In the genomic region with DNA sequence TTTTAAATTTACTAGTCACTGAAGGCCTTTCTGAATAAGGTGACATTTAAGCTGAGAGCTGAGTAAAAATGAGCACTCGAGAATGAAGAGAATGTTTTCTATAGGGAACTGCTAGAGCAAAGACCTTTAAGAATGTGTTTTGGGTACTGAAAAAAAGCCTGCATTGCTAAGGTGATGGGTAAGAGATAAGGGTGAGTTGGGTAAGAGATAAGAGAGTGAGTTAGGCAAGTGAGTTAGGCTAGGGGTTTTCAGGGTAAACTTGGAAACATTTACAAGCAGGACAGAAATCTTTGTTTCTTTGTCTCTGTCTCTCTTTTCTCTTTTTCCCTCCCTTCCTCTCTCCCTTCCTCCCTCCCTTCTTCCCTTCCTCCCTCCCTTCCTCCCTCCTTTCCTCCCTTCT, we compare ENCODE assay signal across 14 cellular contexts. TPM values are rescaled to one million over a fixed set of nuclear protein-coding genes. Genes with fewer than 3 reads are reported as not detected.
DNase-seq lines count a peak whose midpoint lies in the region; ATAC-seq and TF ChIP-seq lines count a peak whose summit lies in the region.
"Had no signal": no experiment of that assay in that cellular context is flagged by ENCODE, and none has a peak within 500 bp of the region (broad histone marks: within the 10 kb centered on the region; RNA-seq: fewer than 3 reads in every experiment).

No MANE protein-coding gene starts in this region.

- H3K4me3 ChIP-seq in fibroblast of the aortic adventitia (ENCODE audit: low read depth, low read length), result no peak overlapping the region
- no peak overlapping the region for H3K4me3 ChIP-seq in subcutaneous abdominal adipose tissue (ENCODE audit: low read depth in 1 of 5, low read length in 5 of 5)
- H3K4me3 ChIP-seq: dorsolateral prefrontal cortex, left lung had no signal

- peaks cover 0 to 75% (median 56%) of the 10 kb centered on the region in 5 donors for H3K4me1 ChIP-seq in subcutaneous abdominal adipose tissue (ENCODE audit: control insufficient read depth in 5 of 5, insufficient read depth in 5 of 5, low read length in 5 of 5)

- CTCF ChIA-PET in CD4-positive, alpha-beta T cell (lab: Charles Lee), result no interaction called here

- H3K4me3 Mint-ChIP-seq in CD4-positive, alpha-beta T cell, result no peak overlapping the region

- no peaks in the 10 kb centered on the region for H3K27me3 ChIP-seq in subcutaneous abdominal adipose tissue (ENCODE audit: control insufficient read depth in 5 of 5, insufficient read depth in 4 of 5, low read length in 5 of 5)
- no peaks in the 10 kb centered on the region for H3K27me3 ChIP-seq in CD4-positive, alpha-beta T cell (ENCODE audit: control insufficient read depth, insufficient read depth, low read length)
- H3K27me3 ChIP-seq: dorsolateral prefrontal cortex, left lung had no signal

- ATAC-seq in activated naive CD4-positive, alpha-beta T cell treated with anti-CD3 and anti-CD28 coated beads, Interleukin-2, amount 50 U/mL, for 72 hours, result peak in 1 of 2 donors; percentile 53
- ATAC-seq in CD4-positive, alpha-beta T cell (ENCODE audit: poor library complexity), result no peak
- ATAC-seq: left lung had no signal

- DNase-seq in activated naive CD4-positive, alpha-beta T cell treated with anti-CD3 and anti-CD28 coated beads, Interleukin-2, amount 50 U/mL, for 72 hours (ENCODE audit: low spot score in 2 of 2), result no peak
- no peak for DNase-seq in activated naive CD4-positive, alpha-beta T cell (lab: John Stamatoyannopoulos, UW)
- DNase-seq in OCI-M1 (lab: John Stamatoyannopoulos, UW) (peak; percentile 27), fibroblast of the aortic adventitia (ENCODE audit: low read depth) (peak; percentile 45), GM19240 (ENCODE audit: insufficient read length, low spot score) (no peak), DMS153 (lab: John Stamatoyannopoulos, UW) (no peak)
- no peak for DNase-seq in CD4-positive, alpha-beta T cell
- DNase-seq: activated CD4-positive, alpha-beta T cell treated with anti-CD3 and anti-CD28 coated beads, Interleukin-2, amount 50 U/mL, for 1 hour; activated gamma-delta T cell; dorsolateral prefrontal cortex; MV-4-11; NCI-H748 treated with DMSO at 0.1 percent for 48 hours had no signal

- no peaks in the 10 kb centered on the region for H3K36me3 ChIP-seq in subcutaneous abdominal adipose tissue (ENCODE audit: control insufficient read depth in 5 of 5, insufficient read depth in 5 of 5, low read length in 5 of 5)
- H3K36me3 ChIP-seq: left lung had no signal

- H3K27ac Mint-ChIP-seq in activated naive CD4-positive, alpha-beta T cell treated with anti-CD3 and anti-CD28 coated beads, Interleukin-2, amount 50 U/mL, for 72 hours, result peak overlapping the region; percentile 10 to 39
- no peak overlapping the region for H3K27ac Mint-ChIP-seq in CD4-positive, alpha-beta T cell

- H3K27ac ChIP-seq in subcutaneous abdominal adipose tissue (ENCODE audit: low read depth, low read length), result peak overlapping the region; percentile 13
- no peak overlapping the region for H3K27ac ChIP-seq in CD4-positive, alpha-beta T cell (ENCODE audit: low read depth, low read length)
- H3K27ac ChIP-seq: dorsolateral prefrontal cortex, left lung had no signal

- no peak for TF ChIP-seq CTCF in fibroblast of the aortic adventitia (IDR thresholded peaks at IDR 0.05; ENCODE audit: insufficient read depth, low read length)
- no peak for TF ChIP-seq CTCF in CD4-positive, alpha-beta T cell (IDR thresholded peaks at IDR 0.05)

- POLR2A ChIA-PET in CD4-positive, alpha-beta T cell (lab: Charles Lee), result no interaction called here

- H3K9ac ChIP-seq in subcutaneous abdominal adipose tissue (ENCODE audit: low read length in 5 of 5), result no peak overlapping the region

- H3K4me1 Mint-ChIP-seq in CD4-positive, alpha-beta T cell (ENCODE audit: low read depth), result peaks cover 78% of the 10 kb centered on the region

- intact Hi-C loops in CD4-positive, alpha-beta T cell (cut with DNase I, micrococcal nuclease), result loop anchor here in 1 of 2 experiments (10.0 kb wide), 1 partner anchor 1836 kb away; no protein-coding TSS in a partner anchor

- no peaks in the 10 kb centered on the region for H3K27me3 Mint-ChIP-seq in CD4-positive, alpha-beta T cell

- H3K9me3 Mint-ChIP-seq in activated naive CD4-positive, alpha-beta T cell treated with anti-CD3 and anti-CD28 coated beads, Interleukin-2, amount 50 U/mL, for 72 hours, result no peaks in the 10 kb centered on the region
- H3K9me3 Mint-ChIP-seq in CD4-positive, alpha-beta T cell, result no peaks in the 10 kb centered on the region

- no peaks in the 10 kb centered on the region for H3K9me3 ChIP-seq in subcutaneous abdominal adipose tissue (ENCODE audit: control insufficient read depth in 5 of 5, low read length in 5 of 5)
- H3K9me3 ChIP-seq in CD4-positive, alpha-beta T cell (ENCODE audit: control insufficient read depth, low read length), result no peaks in the 10 kb centered on the region
- H3K9me3 ChIP-seq: left lung had no signal

- H3K36me3 Mint-ChIP-seq in activated naive CD4-positive, alpha-beta T cell treated with anti-CD3 and anti-CD28 coated beads, Interleukin-2, amount 50 U/mL, for 72 hours, result peaks cover 9 to 36% of the 10 kb centered on the region in 2 donors
- H3K36me3 Mint-ChIP-seq in CD4-positive, alpha-beta T cell (ENCODE audit: low read depth), result peaks cover 6% of the 10 kb centered on the region

RNA-seq across cellular contexts. Expression of gene RAD23B, which starts 5.6 kb away (rescaled TPM):
- 100 to 1,000 TPM in 1 of 2 donors, 10 to 100 TPM in 1; 87.3 to 115 TPM for total RNA-seq in activated naive CD4-positive, alpha-beta T cell treated with anti-CD3 and anti-CD28 coated beads, Interleukin-2, amount 50 U/mL, for 72 hours
- 132 and 171 TPM in 2 replicates for total RNA-seq in fibroblast of the aortic adventitia (ENCODE audit: low replicate concordance)
- total RNA-seq in CD4-positive, alpha-beta T cell, result 10 to 100 TPM; 63.8 to 68.1 TPM

Comparison
In these comparisons a context has a peak if more than half of its experiments do, and no peak if none do; other contexts are left out.
1. DNase-seq: peak in OCI-M1 (single experiment) and fibroblast of the aortic adventitia (single experiment); none in activated naive CD4-positive, alpha-beta T cell treated with anti-CD3 and anti-CD28 coated beads, Interleukin-2, amount 50 U/mL, for 72 hours (0 of 2), activated naive CD4-positive, alpha-beta T cell (0 of 4), GM19240 (single experiment), DMS153 (single experiment) and CD4-positive, alpha-beta T cell (0 of 10).